In the genomic region with DNA sequence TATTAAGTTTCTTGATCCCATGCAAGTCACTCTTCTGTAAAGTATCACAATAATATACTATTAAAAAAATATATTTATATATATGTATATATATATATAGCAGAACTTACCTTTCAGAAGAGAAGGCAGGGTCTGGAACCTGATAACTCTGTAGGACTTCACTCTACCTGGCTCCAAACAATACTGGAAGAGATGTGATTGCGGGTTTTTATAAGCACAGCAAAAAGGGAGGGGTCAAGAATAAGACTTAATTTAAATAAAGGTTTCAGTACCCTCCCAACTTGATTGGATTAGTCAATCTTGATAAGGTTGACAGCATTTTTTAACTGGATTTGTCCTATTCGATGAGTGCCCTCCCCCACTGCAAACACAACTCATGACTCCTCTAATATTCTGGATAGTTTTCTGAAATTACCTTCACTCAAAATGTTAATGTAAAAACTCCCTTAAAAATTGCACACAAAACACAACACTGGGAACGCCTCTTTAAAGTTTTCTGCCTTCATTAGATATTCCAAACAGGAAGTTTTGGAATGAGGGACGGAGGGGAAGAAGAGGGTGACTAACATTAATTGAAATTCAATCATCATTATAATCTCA, we compare ENCODE assay signal across 11 cellular contexts. TPM values are rescaled to one million over a fixed set of nuclear protein-coding genes. Genes with fewer than 3 reads are reported as not detected.
DNase-seq lines count a peak whose midpoint lies in the region; ATAC-seq and TF ChIP-seq lines count a peak whose summit lies in the region.
"Had no signal": no experiment of that assay in that cellular context is flagged by ENCODE, and none has a peak within 500 bp of the region (broad histone marks: within the 10 kb centered on the region; RNA-seq: fewer than 3 reads in every experiment).

No MANE protein-coding gene starts in this region.

- H3K27ac ChIP-seq in VCaP, result peak overlapping the region; percentile 97
- peak overlapping the region; percentile 100 for H3K27ac ChIP-seq in suprapubic skin
- H3K27ac ChIP-seq: WERI-Rb-1 had no signal

- TF ChIP-seq CTCF in VCaP (conservative IDR thresholded peaks at IDR 0.05) (no peak), kidney epithelial cell (IDR thresholded peaks at IDR 0.05; ENCODE audit: insufficient read depth, low read length, poor library complexity, severe bottlenecking) (no peak), suprapubic skin (IDR thresholded peaks at IDR 0.05) (no peak)

- H3K27me3 Mint-ChIP-seq in activated T-cell treated with anti-CD3 and anti-CD28 coated beads, Interleukin-2, amount 50 U/mL, for 24 hours, result no peaks in the 10 kb centered on the region
- H3K27me3 Mint-ChIP-seq: stimulated activated naive B cell treated with anti-CD40 and anti-IgM and Interleukin-4, amounts not matched to agents 10 μg/mL and 1 μg/mL and 100 μg/mL, for 72 hours had no signal

- H3K4me3 Mint-ChIP-seq in activated T-cell treated with anti-CD3 and anti-CD28 coated beads, Interleukin-2, amount 50 U/mL, for 24 hours, result no peak overlapping the region

- 44% methylated on average over 4 of the region's 4 CpGs for WGBS in suprapubic skin

- H3K4me1 Mint-ChIP-seq in activated T-cell treated with anti-CD3 and anti-CD28 coated beads, Interleukin-2, amount 50 U/mL, for 24 hours (ENCODE audit: low read depth), result peaks cover 57% of the 10 kb centered on the region

- H3K4me3 ChIP-seq in kidney epithelial cell (ENCODE audit: low read depth, low read length) (peak overlapping the region; percentile 31), suprapubic skin (peak overlapping the region; percentile 99)

- TF ChIP-seq EP300 in suprapubic skin (IDR thresholded peaks at IDR 0.05), result no peak

- peak overlapping the region; percentile 88 for H3K27ac Mint-ChIP-seq in activated T-cell treated with anti-CD3 and anti-CD28 coated beads, Interleukin-2, amount 50 U/mL, for 24 hours

- H3K27me3 ChIP-seq in kidney epithelial cell (ENCODE audit: control insufficient read depth, insufficient read depth, low read length), result no peaks in the 10 kb centered on the region
- no peaks in the 10 kb centered on the region for H3K27me3 ChIP-seq in suprapubic skin

- H3K36me3 ChIP-seq in kidney epithelial cell (ENCODE audit: control insufficient read depth, insufficient read depth, low read length) (no peaks in the 10 kb centered on the region), suprapubic skin (no peaks in the 10 kb centered on the region)
- H3K36me3 ChIP-seq: WERI-Rb-1 had no signal

- no peak for DNase-seq in activated T-cell treated with anti-CD3 and anti-CD28 coated beads, Interleukin-2, amount 50 U/mL, for 24 hours
- no peak for DNase-seq in activated T-cell treated with anti-CD3 and anti-CD28 coated beads, Interleukin-2, amount 50 U/mL, for 1 hour
- DNase-seq in kidney epithelial cell (ENCODE audit: low read depth), result no peak
- DNase-seq in suprapubic skin (ENCODE audit: low spot score in 2 of 2), result peak in 1 of 2 donors; percentile 27
- no peak for DNase-seq in DMS153 (lab: John Stamatoyannopoulos, UW)
- no peak for DNase-seq in HuH-7.5 (ENCODE audit: low spot score)
- DNase-seq: stimulated activated naive B cell treated with anti-CD40 and anti-IgM and Interleukin-4, amounts not matched to agents 10 μg/mL and 1 μg/mL and 100 μg/mL, for 72 hours; WERI-Rb-1 had no signal

- ATAC-seq in GM21529 (IDR thresholded peaks at IDR 0.05; ENCODE audit: unreplicated experiment), result no peak
- ATAC-seq: activated naive CD4-positive, alpha-beta T cell treated with anti-CD3 and anti-CD28 coated beads, Interleukin-2, amount 50 U/mL, for 72 hours; stimulated activated naive B cell treated with anti-CD40 and anti-IgM and Interleukin-4, amounts not matched to agents 10 μg/mL and 1 μg/mL and 100 μg/mL, for 72 hours had no signal

- no peaks in the 10 kb centered on the region for H3K9me3 Mint-ChIP-seq in activated T-cell treated with anti-CD3 and anti-CD28 coated beads, Interleukin-2, amount 50 U/mL, for 24 hours
- H3K9me3 Mint-ChIP-seq: activated naive CD4-positive, alpha-beta T cell treated with anti-CD3 and anti-CD28 coated beads, Interleukin-2, amount 50 U/mL, for 72 hours; stimulated activated naive B cell treated with anti-CD40 and anti-IgM and Interleukin-4, amounts not matched to agents 10 μg/mL and 1 μg/mL and 100 μg/mL, for 72 hours had no signal

- H3K36me3 Mint-ChIP-seq in activated T-cell treated with anti-CD3 and anti-CD28 coated beads, Interleukin-2, amount 50 U/mL, for 24 hours (ENCODE audit: low read depth), result peaks cover 14% of the 10 kb centered on the region

- no peak for TF ChIP-seq POLR2A in suprapubic skin (IDR thresholded peaks at IDR 0.05)

- peaks cover 36% of the 10 kb centered on the region for H3K4me1 ChIP-seq in suprapubic skin

- H3K9me3 ChIP-seq in suprapubic skin, result no peaks in the 10 kb centered on the region

RNA-seq across cellular contexts. Expression of gene ZNF217, which starts 4.0 kb away (rescaled TPM):
- total RNA-seq in kidney epithelial cell (40.0 and 40.8 TPM in 2 replicates), suprapubic skin (10 to 100 TPM; 31.2 to 64.8 (median 46.7) TPM)
